In the genomic region with DNA sequence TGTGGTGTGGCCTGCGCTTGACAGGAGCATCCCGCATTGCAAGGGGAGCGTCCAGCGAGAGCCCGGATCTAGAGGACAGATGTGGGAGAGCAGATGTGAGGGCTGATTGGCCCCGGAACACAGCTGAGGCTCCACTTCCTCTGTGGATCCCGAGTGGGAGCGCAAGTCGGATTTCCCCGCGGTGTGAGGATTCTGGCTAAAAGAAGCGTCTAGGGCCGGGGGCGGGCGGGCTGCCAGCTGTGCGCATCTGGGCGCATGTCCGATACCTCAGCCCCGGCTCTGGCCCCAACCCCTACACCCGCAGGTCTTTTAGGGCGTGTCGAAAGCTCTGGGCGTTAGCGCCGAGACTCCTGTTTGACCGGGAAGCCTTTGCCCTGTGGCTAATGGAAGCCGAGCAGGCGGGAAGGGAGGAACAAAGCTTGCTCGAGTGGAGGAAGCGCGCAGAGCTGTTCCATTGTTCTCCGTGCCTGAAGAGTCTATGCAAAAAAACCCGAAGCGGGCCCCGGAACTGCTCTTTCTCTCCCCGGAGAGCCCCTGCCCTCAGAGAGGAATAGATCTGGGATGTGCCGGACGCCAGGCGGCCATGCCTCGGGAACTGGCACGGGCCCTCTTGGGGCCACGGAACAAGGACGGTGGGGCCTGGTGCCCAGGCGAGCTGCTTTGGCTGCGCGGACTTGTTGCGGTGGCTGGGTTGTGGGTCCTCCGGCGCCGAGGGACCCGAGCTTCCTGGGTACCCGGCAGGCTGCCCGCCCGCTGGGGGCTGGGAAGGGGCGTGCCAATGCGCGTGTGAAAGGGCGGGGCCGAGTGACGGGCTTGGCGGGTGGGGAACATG, we compare ENCODE assay signal across 9 cellular contexts.
A peak's percentile ranks its signal among the peaks of the same experiment; 100 is the strongest.
DNase-seq lines count a peak whose midpoint lies in the region; ATAC-seq and TF ChIP-seq lines count a peak whose summit lies in the region.
"Had no signal": no experiment of that assay in that cellular context is flagged by ENCODE, and none has a peak within 500 bp of the region (broad histone marks: within the 10 kb centered on the region; RNA-seq: fewer than 3 reads in every experiment).

No MANE protein-coding gene starts in this region.

- no peak for TF ChIP-seq EP300 in stomach (IDR thresholded peaks at IDR 0.05)

- ATAC-seq in left colon, result peak; percentile 87
- no peak for ATAC-seq in HG03439 (IDR thresholded peaks at IDR 0.05; ENCODE audit: unreplicated experiment)
- no peak for ATAC-seq in HG02763 (IDR thresholded peaks at IDR 0.05; ENCODE audit: unreplicated experiment)

- peak in 1 of 4 donors; percentile 46 for TF ChIP-seq POLR2A in stomach (IDR thresholded peaks at IDR 0.05)

- H3F3A ChIP-seq in GM23248 (ENCODE audit: insufficient read depth), result peaks cover 44% of the 10 kb centered on the region

- H3K36me3 ChIP-seq in GM23248 (ENCODE audit: low read depth) (no peaks in the 10 kb centered on the region; the same call in 1 of the 2 replicates), stomach (no peaks in the 10 kb centered on the region)

- TF ChIP-seq CTCF in coronary artery (IDR thresholded peaks at IDR 0.05), result no peak
- no peak for TF ChIP-seq CTCF in stomach (IDR thresholded peaks at IDR 0.05)

- H3K4me3 ChIP-seq in GM23248 (peak overlapping the region; percentile 78), coronary artery (peak overlapping the region; percentile 69), stomach (peak overlapping the region; percentile 59 to 66 (median 65))
- H3K4me3 ChIP-seq: SJSA1 had no signal

- H4K20me1 ChIP-seq in GM23248 (ENCODE audit: insufficient read depth), result no peaks in the 10 kb centered on the region

- H3K9me2 ChIP-seq in GM23248 (ENCODE audit: insufficient read depth), result no peaks in the 10 kb centered on the region

- H3K4me2 ChIP-seq in GM23248 (ENCODE audit: unreplicated experiment), result peak overlapping the region; percentile 98

- H2AFZ ChIP-seq in GM23248, result no peak overlapping the region

- H3K4me1 ChIP-seq in GM23248 (ENCODE audit: insufficient read depth) (peaks cover 56% of the 10 kb centered on the region), stomach (peaks cover 31 to 49% (median 45%) of the 10 kb centered on the region in 4 donors)

- DNase-seq in GM23248 (peak; percentile 88), NCI-H510A (lab: John Stamatoyannopoulos, UW) (peak; percentile 74), coronary artery (ENCODE audit: low spot score) (no peak), left colon (peak; percentile 91 to 94), stomach (peak; percentile 89), T-helper 1 cell (no peak)

- 1 to 2% methylated on average over 53 to 61 of the region's 61 CpGs for WGBS in GM23248 (ENCODE audit: low coverage in 1 of 2, low lambda C conversion rate in 2 of 2, missing lambda C conversion rate in 2 of 2), 2 experiments
- WGBS in stomach, 5 donors, result 4 to 14% (median 9%) methylated on average over 34 to 61 of the region's 61 CpGs

- intact Hi-C loops in left colon (cut with DNase I, micrococcal nuclease), result no loop called here
- intact Hi-C loops in stomach (cut with DNase I; ENCODE audit: low total_unique reads), result no loop called here

- H3K27ac ChIP-seq in GM23248 (peak overlapping the region; percentile 76), coronary artery (peak overlapping the region; percentile 10 to 64), stomach (peak overlapping the region; percentile 83 to 91 (median 88))
- H3K27ac ChIP-seq: SJSA1 had no signal

- H3K79me2 ChIP-seq in GM23248 (ENCODE audit: insufficient read depth), result peaks cover 79% of the 10 kb centered on the region

- H3K27me3 ChIP-seq in GM23248 (replicated peaks; ENCODE audit: insufficient read depth) (no peaks in the 10 kb centered on the region), stomach (peaks cover 0 to 28% (median 0%) of the 10 kb centered on the region in 3 donors)
- H3K27me3 ChIP-seq: SJSA1 had no signal

- H3K9ac ChIP-seq in GM23248, result peak overlapping the region; percentile 88

- in situ Hi-C loops in GM23248 (cut with MboI), result no loop called here

- H3K9me3 ChIP-seq in GM23248 (ENCODE audit: low read depth), result no peaks in the 10 kb centered on the region
- H3K9me3 ChIP-seq in stomach, result no peaks in the 10 kb centered on the region
- H3K9me3 ChIP-seq: SJSA1 had no signal

Comparison
In these comparisons a context has a peak if more than half of its experiments do, and no peak if none do; other contexts are left out.
1. DNase-seq: peak in GM23248 (single experiment), NCI-H510A (single experiment), left colon (2 of 2) and stomach (single experiment); none in coronary artery (single experiment) and T-helper 1 cell (0 of 5).
2. H3K27ac ChIP-seq: peak in every context shown above with its lines; median percentile 88 in stomach; 76 in GM23248; 37 in coronary artery.
3. Peak in every context shown above with its lines, with median percentiles within 50 percentile points of each other: H3K4me3 ChIP-seq.